Comparison of ENCODE assay signal across 18 cellular contexts in the genomic region with DNA sequence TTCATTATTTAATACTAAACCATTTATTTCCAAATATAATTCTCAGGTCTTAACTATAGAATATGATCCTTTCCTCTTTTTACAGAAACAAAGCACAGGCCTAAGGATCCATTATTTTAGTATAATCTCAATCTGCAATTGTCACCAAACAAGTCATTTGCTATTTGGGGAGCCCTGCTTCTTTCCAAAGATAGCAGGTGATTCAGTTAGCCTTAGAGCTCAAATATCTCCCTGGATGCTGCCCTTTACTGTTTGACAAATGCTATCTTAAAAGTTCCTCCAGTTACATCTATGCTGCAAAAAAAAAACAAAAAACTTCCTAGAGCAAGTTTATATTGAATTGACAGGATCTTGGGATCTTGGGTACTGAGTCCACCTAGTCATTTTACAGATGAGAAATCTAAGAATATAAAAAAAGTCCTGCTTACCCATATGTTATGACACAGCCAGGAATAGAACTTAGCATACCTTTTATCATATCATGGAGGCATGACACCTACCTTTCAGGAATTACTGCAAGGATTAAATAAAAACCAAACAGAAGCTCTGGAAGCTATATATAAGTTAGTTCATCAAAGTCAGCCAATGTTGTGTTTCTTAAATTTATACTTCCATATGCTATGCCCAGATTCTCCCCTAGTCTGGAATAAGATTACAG. TPM values are rescaled to one million over a fixed set of nuclear protein-coding genes. Genes with fewer than 3 reads are reported as not detected.
A peak's percentile ranks its signal among the peaks of the same experiment; 100 is the strongest.
DNase-seq lines count a peak whose midpoint lies in the region; ATAC-seq lines count a peak whose summit lies in the region.
"Had no signal": no experiment of that assay in that cellular context is flagged by ENCODE, and none has a peak within 500 bp of the region (broad histone marks: within the 10 kb centered on the region; RNA-seq: fewer than 3 reads in every experiment).

No MANE protein-coding gene starts in this region.

- peak overlapping the region; percentile 13 for H3K27ac Mint-ChIP-seq in T-helper 1 cell treated with Interleukin-12 subunit alpha and Interleukin-12 subunit beta and Interleukin-4 antibody, amounts not matched to agents 30 μg/mL and 1 μg/mL, for 36 hours
- peak overlapping the region; percentile 32 to 77 for H3K27ac Mint-ChIP-seq in effector memory CD8-positive, alpha-beta T cell
- H3K27ac Mint-ChIP-seq in stimulated activated naive CD8-positive, alpha-beta T cell treated with anti-CD3 and anti-CD28 coated beads, Interleukin-15, amount 100 ng/mL, for 72 hours = peak overlapping the region; percentile 2 to 12
- H3K27ac Mint-ChIP-seq: neural progenitor cell; progenitor cell of endocrine pancreas; stimulated activated naive B cell treated with anti-CD40 and anti-IgM and Interleukin-4, amounts not matched to agents 10 μg/mL and 1 μg/mL and 100 μg/mL, for 72 hours had no signal

- DNase-seq in T-helper 1 cell = no peak
- DNase-seq in left ventricle myocardium superior = no peak
- no peak for DNase-seq in Right ventricle myocardium inferior (ENCODE audit: missing footprints)
- no peak for DNase-seq in effector memory CD8-positive, alpha-beta T cell
- DNase-seq in stimulated activated naive CD8-positive, alpha-beta T cell treated with anti-CD3 and anti-CD28 coated beads, Interleukin-15, amount 100 ng/mL, for 72 hours = no peak
- DNase-seq in putamen (ENCODE audit: low spot score) = no peak
- DNase-seq in T1000 (lab: John Stamatoyannopoulos, UW) = no peak
- DNase-seq: Caco-2; KBM-7; NCI-H2171; NCI-H524 treated with DMSO at 0.1 percent for 48 hours; SK-N-SH; small intestine; stimulated activated naive B cell treated with anti-CD40 and anti-IgM and Interleukin-4, amounts not matched to agents 10 μg/mL and 1 μg/mL and 100 μg/mL, for 72 hours had no signal

- intact Hi-C loops in left ventricle myocardium superior (cut with micrococcal nuclease) = no loop called here
- intact Hi-C loops in Right ventricle myocardium inferior (cut with DNase I) = no loop called here

- H3K27me3 Mint-ChIP-seq in T-helper 1 cell treated with Interleukin-12 subunit alpha and Interleukin-12 subunit beta and Interleukin-4 antibody, amounts not matched to agents 30 μg/mL and 1 μg/mL, for 36 hours (ENCODE audit: low read depth) = no peaks in the 10 kb centered on the region
- no peaks in the 10 kb centered on the region for H3K27me3 Mint-ChIP-seq in effector memory CD8-positive, alpha-beta T cell
- no peaks in the 10 kb centered on the region for H3K27me3 Mint-ChIP-seq in stimulated activated naive CD8-positive, alpha-beta T cell treated with anti-CD3 and anti-CD28 coated beads, Interleukin-15, amount 100 ng/mL, for 72 hours
- H3K27me3 Mint-ChIP-seq: progenitor cell of endocrine pancreas; stimulated activated naive B cell treated with anti-CD40 and anti-IgM and Interleukin-4, amounts not matched to agents 10 μg/mL and 1 μg/mL and 100 μg/mL, for 72 hours had no signal

- H3K4me1 Mint-ChIP-seq in T-helper 1 cell treated with Interleukin-12 subunit alpha and Interleukin-12 subunit beta and Interleukin-4 antibody, amounts not matched to agents 30 μg/mL and 1 μg/mL, for 36 hours (ENCODE audit: low read depth) = peaks cover 52% of the 10 kb centered on the region
- H3K4me1 Mint-ChIP-seq in effector memory CD8-positive, alpha-beta T cell (ENCODE audit: low read depth in 2 of 2) = peaks cover 30 to 50% of the 10 kb centered on the region in 2 donors
- H3K4me1 Mint-ChIP-seq in stimulated activated naive CD8-positive, alpha-beta T cell treated with anti-CD3 and anti-CD28 coated beads, Interleukin-15, amount 100 ng/mL, for 72 hours = peaks cover 92% of the 10 kb centered on the region
- H3K4me1 Mint-ChIP-seq: neural progenitor cell had no signal

- peak; percentile 51 for ATAC-seq in left ventricle myocardium superior
- no peak for ATAC-seq in Right ventricle myocardium inferior
- ATAC-seq in effector memory CD8-positive, alpha-beta T cell (replicated peaks) = no peak
- no peak for ATAC-seq in stimulated activated naive CD8-positive, alpha-beta T cell treated with anti-CD3 and anti-CD28 coated beads, Interleukin-15, amount 100 ng/mL, for 72 hours
- ATAC-seq: stimulated activated naive B cell treated with anti-CD40 and anti-IgM and Interleukin-4, amounts not matched to agents 10 μg/mL and 1 μg/mL and 100 μg/mL, for 72 hours; WTC11 had no signal

- no peaks in the 10 kb centered on the region for H3K9me3 Mint-ChIP-seq in T-helper 1 cell treated with Interleukin-12 subunit alpha and Interleukin-12 subunit beta and Interleukin-4 antibody, amounts not matched to agents 30 μg/mL and 1 μg/mL, for 36 hours
- H3K9me3 Mint-ChIP-seq in effector memory CD8-positive, alpha-beta T cell = no peaks in the 10 kb centered on the region
- no peaks in the 10 kb centered on the region for H3K9me3 Mint-ChIP-seq in stimulated activated naive CD8-positive, alpha-beta T cell treated with anti-CD3 and anti-CD28 coated beads, Interleukin-15, amount 100 ng/mL, for 72 hours
- H3K9me3 Mint-ChIP-seq: neural progenitor cell; stimulated activated naive B cell treated with anti-CD40 and anti-IgM and Interleukin-4, amounts not matched to agents 10 μg/mL and 1 μg/mL and 100 μg/mL, for 72 hours; WTC11 had no signal

- H3K36me3 Mint-ChIP-seq in T-helper 1 cell treated with Interleukin-12 subunit alpha and Interleukin-12 subunit beta and Interleukin-4 antibody, amounts not matched to agents 30 μg/mL and 1 μg/mL, for 36 hours (ENCODE audit: low read depth) = peaks cover 69% of the 10 kb centered on the region
- H3K36me3 Mint-ChIP-seq in effector memory CD8-positive, alpha-beta T cell (ENCODE audit: insufficient read depth) = peaks cover 99% of the 10 kb centered on the region

- H3K4me3 Mint-ChIP-seq in T-helper 1 cell treated with Interleukin-12 subunit alpha and Interleukin-12 subunit beta and Interleukin-4 antibody, amounts not matched to agents 30 μg/mL and 1 μg/mL, for 36 hours = no peak overlapping the region
- no peak overlapping the region for H3K4me3 Mint-ChIP-seq in effector memory CD8-positive, alpha-beta T cell
- peak overlapping the region; percentile 13 to 36 for H3K4me3 Mint-ChIP-seq in stimulated activated naive CD8-positive, alpha-beta T cell treated with anti-CD3 and anti-CD28 coated beads, Interleukin-15, amount 100 ng/mL, for 72 hours
- H3K4me3 Mint-ChIP-seq: neural progenitor cell; stimulated activated naive B cell treated with anti-CD40 and anti-IgM and Interleukin-4, amounts not matched to agents 10 μg/mL and 1 μg/mL and 100 μg/mL, for 72 hours; WTC11 had no signal

RNA-seq across cellular contexts. Expression of a gene that starts 9.2 kb away (rescaled TPM):
- total RNA-seq in left ventricle myocardium superior (134 TPM), Right ventricle myocardium inferior (123 TPM)

Comparison
In these comparisons a context has a peak if more than half of its experiments do, and no peak if none do; other contexts are left out.
1. H3K4me3 Mint-ChIP-seq: peak in stimulated activated naive CD8-positive, alpha-beta T cell treated with anti-CD3 and anti-CD28 coated beads, Interleukin-15, amount 100 ng/mL, for 72 hours (2 of 2); none in T-helper 1 cell treated with Interleukin-12 subunit alpha and Interleukin-12 subunit beta and Interleukin-4 antibody, amounts not matched to agents 30 μg/mL and 1 μg/mL, for 36 hours (single experiment) and effector memory CD8-positive, alpha-beta T cell (0 of 2).
2. Peak in every context shown above with its lines, with median percentiles within 50 percentile points of each other: H3K27ac Mint-ChIP-seq.